ENCODE assay signal across 22 cellular contexts in the genomic region with DNA sequence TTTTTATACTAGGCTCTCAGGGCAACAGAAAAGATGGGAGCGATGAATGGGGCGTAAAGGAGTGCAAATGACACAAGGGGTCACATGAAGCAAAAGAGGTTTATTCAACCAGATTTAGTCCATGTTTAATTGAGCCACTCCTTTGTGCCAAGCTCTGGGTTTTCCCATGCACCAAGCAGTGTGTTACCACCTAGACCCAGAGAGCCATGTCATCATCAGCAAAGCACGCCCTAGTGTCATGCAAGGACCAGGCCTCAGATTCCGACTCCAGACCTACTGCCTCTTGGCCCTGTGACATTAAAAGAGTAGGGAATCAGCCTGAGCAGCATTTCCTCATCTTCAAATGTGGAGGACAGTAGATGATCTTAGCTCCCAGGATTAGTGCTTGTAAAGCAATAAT. TPM values are rescaled to one million over a fixed set of nuclear protein-coding genes. Genes with fewer than 3 reads are reported as not detected.
"Had no signal": no experiment of that assay in that cellular context is flagged by ENCODE, and none has a peak within 500 bp of the region (broad histone marks: within the 10 kb centered on the region; RNA-seq: fewer than 3 reads in every experiment).

No MANE protein-coding gene starts in this region.

- H3K36me3 Mint-ChIP-seq: activated naive CD8-positive, alpha-beta T cell; mesothelial cell of epicardium had no signal

- H3K4me3 Mint-ChIP-seq: activated CD8-positive, alpha-beta T cell treated with anti-CD3 and anti-CD28 coated beads for 36 hours; activated naive CD8-positive, alpha-beta T cell; activated T-cell treated with anti-CD3 and anti-CD28 coated beads, Interleukin-2, amount 50 U/mL, for 72 hours; central memory CD8-positive, alpha-beta T cell; mesothelial cell of epicardium; neural crest cell had no signal

- H3K4me1 ChIP-seq: gastroesophageal sphincter, lower lobe of right lung, right lobe of liver, stomach, testis, upper lobe of right lung had no signal

- H3K9me3 Mint-ChIP-seq: activated CD8-positive, alpha-beta T cell treated with anti-CD3 and anti-CD28 coated beads for 36 hours; activated T-cell treated with anti-CD3 and anti-CD28 coated beads, Interleukin-2, amount 50 U/mL, for 72 hours; central memory CD8-positive, alpha-beta T cell; neural crest cell had no signal

- ATAC-seq: activated CD8-positive, alpha-beta T cell treated with anti-CD3 and anti-CD28 coated beads for 36 hours; activated T-cell treated with anti-CD3 and anti-CD28 coated beads, Interleukin-2, amount 50 U/mL, for 72 hours; gastroesophageal sphincter; left colon; lower lobe of right lung; right lobe of liver; upper lobe of right lung had no signal

- DNase-seq: activated CD8-positive, alpha-beta memory T cell treated with anti-CD3 and anti-CD28 coated beads, Interleukin-2, amount 50 U/mL, for 4 hours; activated CD8-positive, alpha-beta T cell treated with anti-CD3 and anti-CD28 coated beads for 36 hours; activated gamma-delta T cell; activated T-cell treated with anti-CD3 and anti-CD28 coated beads, Interleukin-2, amount 50 U/mL, for 72 hours; brain microvascular endothelial cell; left colon; lower lobe of right lung; ovary; right lobe of liver; stimulated activated CD4-positive, alpha-beta T cell treated with anti-CD3 and anti-CD28 coated beads, Interleukin-4, amount 100 ng/mL, for 4 hours; stomach; T-helper 1 cell; testis; upper lobe of right lung had no signal

- H3K4me2 ChIP-seq: smooth muscle cell had no signal

- H3K27me3 ChIP-seq: ovary, right lobe of liver, testis had no signal

- H3K9me3 ChIP-seq: gastroesophageal sphincter, lower lobe of right lung, ovary, right lobe of liver, stomach, testis, upper lobe of right lung had no signal

- H3K27ac Mint-ChIP-seq: activated CD8-positive, alpha-beta T cell treated with anti-CD3 and anti-CD28 coated beads for 36 hours; activated naive CD8-positive, alpha-beta T cell; activated T-cell treated with anti-CD3 and anti-CD28 coated beads, Interleukin-2, amount 50 U/mL, for 72 hours; mesothelial cell of epicardium had no signal

- H3K4me1 Mint-ChIP-seq: mesothelial cell of epicardium, neural crest cell had no signal

- H3K27ac ChIP-seq: gastroesophageal sphincter, lower lobe of right lung, ovary, right lobe of liver, stomach, testis, upper lobe of right lung had no signal

- H3K36me3 ChIP-seq: brain microvascular endothelial cell, gastroesophageal sphincter, lower lobe of right lung, ovary, right lobe of liver, stomach, upper lobe of right lung had no signal

- H3K4me3 ChIP-seq: gastroesophageal sphincter, lower lobe of right lung, ovary, right lobe of liver, smooth muscle cell, stomach, testis, upper lobe of right lung had no signal

RNA-seq across cellular contexts. Expression of a gene that starts 1.1 kb away (rescaled TPM):
- total RNA-seq: activated CD8-positive, alpha-beta T cell treated with anti-CD3 and anti-CD28 coated beads for 36 hours; activated T-cell treated with anti-CD3 and anti-CD28 coated beads, Interleukin-2, amount 50 U/mL, for 72 hours; epithelial cell of proximal tubule; mesothelial cell of epicardium; neural crest cell; pulmonary artery endothelial cell; smooth muscle cell had no signal
- polyA plus RNA-seq: smooth muscle cell had no signal
